In genomic region chr2:169005080-169005598, GRCh38 we compare ENCODE assay signal across 27 cellular contexts. TPM values are rescaled to one million over a fixed set of nuclear protein-coding genes. Genes with fewer than 3 reads are reported as not detected.
"Had no signal": no experiment of that assay in that cellular context is flagged by ENCODE, and none has a peak within 500 bp of the region (broad histone marks: within the 10 kb centered on the region; RNA-seq: fewer than 3 reads in every experiment).

No MANE protein-coding gene starts in this region.

- H3K9me3 ChIP-seq: heart right ventricle, left lung, lower lobe of right lung, stomach, thyroid gland, upper lobe of right lung had no signal

- H3K27ac ChIP-seq: heart right ventricle, left lung, lower lobe of right lung, stomach, thyroid gland, upper lobe of right lung had no signal

- FAIRE-seq: endothelial cell of umbilical vein had no signal

- H3K4me3 ChIP-seq: heart right ventricle, left lung, lower lobe of right lung, stomach, thyroid gland, upper lobe of right lung had no signal

- DNase-seq: activated CD4-positive, alpha-beta T cell treated with anti-CD3 and anti-CD28 coated beads for 1 hour; activated CD4-positive, alpha-beta T cell treated with anti-CD3 and anti-CD28 coated beads, Interleukin-2, amount 50 U/mL, for 1 hour; activated CD8-positive, alpha-beta T cell treated with anti-CD3 and anti-CD28 coated beads for 36 hours; activated gamma-delta T cell treated with Interleukin-2 at 50 U/mL for 16 hours; activated naive CD4-positive, alpha-beta T cell treated with anti-CD3 and anti-CD28 coated beads, Interleukin-2, amount 50 U/mL, for 16 hours; activated T-cell treated with anti-CD3 and anti-CD28 coated beads, Interleukin-2, amount 50 U/mL, for 4 hours; amniotic stem cell; caudate nucleus; foreskin fibroblast; heart right ventricle; left lung; lower lobe of right lung; mesenchymal stem cell; natural killer cell; posterior cingulate gyrus; right cardiac atrium; stimulated activated CD4-positive, alpha-beta T cell treated with anti-CD3 and anti-CD28 coated beads, Interleukin-15, amount 100 ng/mL, for 24 hours; stimulated activated CD4-positive, alpha-beta T cell treated with anti-CD3 and anti-CD28 coated beads, Interleukin-2, amount 100 ng/mL, for 24 hours; stimulated activated naive B cell treated with anti-CD40 and anti-IgM and Interleukin-4, amounts not matched to agents 10 μg/mL and 1 μg/mL and 100 μg/mL, for 72 hours; stomach; T-helper 9 cell; thyroid gland; upper lobe of right lung had no signal

- H3K27me3 ChIP-seq: heart right ventricle, left lung, stomach, thyroid gland, upper lobe of right lung had no signal

- H3K36me3 ChIP-seq: heart right ventricle, left lung, lower lobe of right lung, stomach, thyroid gland, upper lobe of right lung had no signal

- ATAC-seq: activated CD8-positive, alpha-beta T cell treated with anti-CD3 and anti-CD28 coated beads for 36 hours; activated T-cell treated with anti-CD3 and anti-CD28 coated beads, Interleukin-2, amount 50 U/mL, for 4 hours; activated T-helper 17 cell treated with anti-CD3 and anti-CD28 coated beads, Interleukin-2, amount 50 U/mL, for 72 hours; esophagus mucosa; heart right ventricle; left lung; lower lobe of right lung; natural killer cell; right cardiac atrium; stimulated activated naive B cell treated with anti-CD40 and anti-IgM and Interleukin-4, amounts not matched to agents 10 μg/mL and 1 μg/mL and 100 μg/mL, for 72 hours; upper lobe of right lung had no signal

- H3K4me1 ChIP-seq: left lung, lower lobe of right lung, stomach, thyroid gland, upper lobe of right lung had no signal

RNA-seq across cellular contexts. Expression of gene ABCB11, which starts 26.0 kb away (rescaled TPM):
- total RNA-seq: activated CD8-positive, alpha-beta T cell treated with anti-CD3 and anti-CD28 coated beads for 36 hours; activated T-cell treated with anti-CD3 and anti-CD28 coated beads, Interleukin-2, amount 50 U/mL, for 4 hours; activated T-helper 17 cell treated with anti-CD3 and anti-CD28 coated beads, Interleukin-2, amount 50 U/mL, for 72 hours; esophagus mucosa; osteoblast had no signal
- polyA plus RNA-seq: stomach had no signal
